In genomic region chr6:111177131-111177530, GRCh38 we compare ENCODE assay signal across 8 cellular contexts.
"Had no signal": no experiment of that assay in that cellular context is flagged by ENCODE, and none has a peak within 500 bp of the region (broad histone marks: within the 10 kb centered on the region; RNA-seq: fewer than 3 reads in every experiment).

No MANE protein-coding gene starts in this region.

- H3K4me3 ChIP-seq: GM23248, HAP-1 had no signal

- H3K27ac ChIP-seq: GM23248 had no signal

- H3K9me3 ChIP-seq: HAP-1 had no signal

- ATAC-seq: HCT116 had no signal

- H3K9ac ChIP-seq: GM23248 had no signal

- FAIRE-seq: HTR-8/SVneo had no signal

- H3K4me1 ChIP-seq: HAP-1 had no signal

- H2AFZ ChIP-seq: GM23248 had no signal

- DNase-seq: GM23248, GOT3, H7, HFFc6, KBM-7 had no signal
